8 cellular contexts compared by ENCODE assay signal in the genomic region with DNA sequence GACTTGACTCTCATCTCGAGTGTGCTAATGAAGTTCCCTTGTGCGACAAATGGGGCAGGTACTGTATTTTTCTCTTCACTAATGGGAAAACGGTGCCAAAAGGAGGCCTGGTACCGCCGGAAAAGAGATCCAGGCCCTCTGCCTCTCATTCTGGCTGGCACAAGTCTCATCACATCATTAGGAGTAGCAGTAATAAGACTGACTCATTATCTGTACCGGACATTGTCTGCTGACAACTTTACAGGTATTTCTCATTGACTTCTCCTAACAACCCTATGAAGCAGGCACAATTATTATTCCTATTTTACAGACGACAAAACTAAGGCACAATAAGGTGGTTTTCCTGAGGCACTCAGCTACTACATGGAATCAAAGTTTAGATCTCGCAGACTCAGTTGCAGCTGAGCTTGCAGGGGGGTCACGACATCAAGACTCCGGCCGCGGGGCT. TPM values are rescaled to one million over a fixed set of nuclear protein-coding genes. Genes with fewer than 3 reads are reported as not detected.
A peak's percentile ranks its signal among the peaks of the same experiment; 100 is the strongest.
DNase-seq lines count a peak whose midpoint lies in the region; ATAC-seq, FAIRE-seq and TF ChIP-seq lines count a peak whose summit lies in the region.

No MANE protein-coding gene starts in this region.

- H3K36me3 Mint-ChIP-seq in T-cell (peaks cover 19% of the 10 kb centered on the region), nephron progenitor cell (ENCODE audit: low read depth) (peaks cover 8% of the 10 kb centered on the region)

- H3K27ac ChIP-seq in epithelial cell of prostate, result peak overlapping the region; percentile 75

- no peak for FAIRE-seq in urothelium cell line (lab: Jason Lieb, UNC)

- H3K4me1 Mint-ChIP-seq in T-cell, result peaks cover 56 to 58% (median 57%) of the 10 kb centered on the region in 3 donors
- H3K4me1 Mint-ChIP-seq in nephron progenitor cell, result peaks cover 41% of the 10 kb centered on the region

- H3K27me3 Mint-ChIP-seq in T-cell (no peaks in the 10 kb centered on the region), nephron progenitor cell (ENCODE audit: low read depth, poor library complexity) (peaks cover 3% of the 10 kb centered on the region)

- peak overlapping the region; percentile 87 to 95 for H3K27ac Mint-ChIP-seq in T-cell
- peak overlapping the region; percentile 77 for H3K27ac Mint-ChIP-seq in nephron progenitor cell

- H3K9me3 Mint-ChIP-seq in T-cell (no peaks in the 10 kb centered on the region), nephron progenitor cell (no peaks in the 10 kb centered on the region)

- H3K4me3 Mint-ChIP-seq in T-cell (peak overlapping the region in 2 of 3 donors; percentile 89 to 91), nephron progenitor cell (peak overlapping the region; percentile 88)

- ATAC-seq in HG02678 (IDR thresholded peaks at IDR 0.05; ENCODE audit: unreplicated experiment) (peak; percentile 8), T-cell (replicated peaks in 1 of 4) (no peak), HG03521 (IDR thresholded peaks at IDR 0.05; ENCODE audit: unreplicated experiment) (no peak)

- no peak for TF ChIP-seq CTCF in nephron progenitor cell (IDR thresholded peaks at IDR 0.05)

- POLR2A ChIA-PET in T-cell (lab: Charles Lee), result interaction anchor here in 1 of 2 donors (0.6 kb wide), 1 partner anchor 134 kb away, joined by 3 read pairs; no protein-coding TSS in a partner anchor

- DNase-seq in COR-L47 (lab: John Stamatoyannopoulos, UW) (peak; percentile 51), T-cell (peak in 1 of 34 experiments; percentile 3), epithelial cell of prostate (ENCODE audit: low read depth, low spot score) (no peak), nephron progenitor cell (no peak), urothelium cell line (ENCODE audit: low spot score) (no peak), AG20443 (ENCODE audit: low spot score) (no peak)

- CTCF ChIA-PET in T-cell (lab: Charles Lee), result interaction anchor here in 1 of 2 donors (2.0 kb wide), 1 partner anchor 148 kb away, joined by 5 read pairs; no protein-coding TSS in a partner anchor

RNA-seq across cellular contexts. Expression of gene APPL2, which starts 0.7 kb away (rescaled TPM):
- 10 to 100 TPM; 41.1 to 59.6 (median 53.1) TPM for total RNA-seq in T-cell
